ENCODE assay signal across 1 cellular context in the genomic region with DNA sequence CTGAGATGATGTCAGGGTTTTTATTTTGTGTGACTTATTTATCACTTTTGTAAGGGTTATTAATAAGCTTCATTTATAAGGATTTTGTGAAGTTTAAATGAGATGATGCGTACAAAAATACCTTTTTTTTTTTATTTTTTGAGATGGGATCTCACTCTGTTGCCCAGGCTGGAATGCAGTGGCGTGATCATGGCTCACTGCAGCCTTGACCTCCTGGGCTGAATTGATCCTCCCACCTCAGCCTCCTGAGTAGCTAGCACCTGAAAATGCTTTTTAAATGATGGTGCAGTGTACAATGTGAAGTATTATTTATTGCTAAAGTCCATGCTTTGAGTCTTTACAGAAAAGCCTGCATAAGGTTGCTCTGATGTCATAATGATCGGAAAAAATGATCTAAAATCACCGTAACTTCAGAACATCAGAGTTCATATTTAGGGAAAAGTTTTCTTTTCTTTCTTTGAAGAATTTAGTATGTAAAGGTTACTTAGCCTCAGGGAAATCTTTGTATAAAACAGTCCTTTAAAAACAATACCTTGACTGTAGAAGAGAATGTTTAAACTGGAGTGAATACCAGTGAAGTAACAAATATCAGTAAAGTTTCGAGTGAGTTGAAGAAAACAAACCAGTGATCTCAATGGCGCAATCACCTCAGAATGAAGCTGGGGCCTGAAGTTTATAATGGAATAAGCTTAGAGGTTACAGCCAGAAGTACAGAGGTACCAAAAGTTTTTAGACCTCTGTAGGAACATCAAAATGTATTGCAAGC.
TF ChIP-seq lines count a peak whose summit lies in the region.

No MANE protein-coding gene starts in this region.

TF ChIP-seq in H1, 55 proteins besides CTCF, POLR2A, EP300 and RAD21:
- 0 out of 2 replicates have a peak, but pooled peaks have one; percentile 39 for TF ChIP-seq KDM1A (IDR thresholded peaks at IDR 0.05; ENCODE audit: borderline replicate concordance, low read length)
- no peak for TF ChIP-seq RXRA (IDR thresholded peaks at IDR 0.05; ENCODE audit: insufficient read depth, low read depth, low read length)
